Comparison of ENCODE assay signal across 20 cellular contexts in the genomic region with DNA sequence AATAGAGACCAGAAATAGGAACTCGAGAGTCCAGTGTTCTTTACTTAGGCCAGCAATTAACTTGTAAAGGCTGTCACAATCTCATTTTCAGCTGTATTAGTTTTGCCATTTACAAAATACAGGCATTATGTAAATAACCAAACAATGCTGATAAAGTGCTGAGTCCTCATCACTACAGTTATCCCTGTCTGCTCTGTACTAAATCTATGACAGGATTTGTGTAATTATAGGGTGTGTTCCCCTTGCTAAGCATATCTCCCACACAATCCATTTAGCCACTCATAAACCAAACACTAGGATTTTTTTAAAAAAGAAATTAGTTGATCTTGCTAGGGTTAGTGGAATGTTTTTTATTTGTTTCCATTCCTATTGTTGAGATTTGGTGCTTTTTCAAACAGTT. TPM values are rescaled to one million over a fixed set of nuclear protein-coding genes. Genes with fewer than 3 reads are reported as not detected.
DNase-seq lines count a peak whose midpoint lies in the region; ATAC-seq and TF ChIP-seq lines count a peak whose summit lies in the region.
"Had no signal": no experiment of that assay in that cellular context is flagged by ENCODE, and none has a peak within 500 bp of the region (broad histone marks: within the 10 kb centered on the region; RNA-seq: fewer than 3 reads in every experiment).

No MANE protein-coding gene starts in this region.

- POLR2A ChIA-PET in HEK293 (lab: Yijun Ruan, JAX), result no interaction called here

- CTCF ChIA-PET in HEK293 (lab: Yijun Ruan, JAX), result interaction anchor here (0.7 to 2.0 kb wide), 5 partner anchors 11 to 606 kb away, joined by 3 to 7 read pairs (median 3); a partner anchor contains a TSS

- H3K9me3 ChIP-seq in HEK293 (ENCODE audit: control insufficient read depth, insufficient read depth, low read depth, low read length) (no peaks in the 10 kb centered on the region), mucosa of descending colon (peaks cover 3% of the 10 kb centered on the region)
- H3K9me3 ChIP-seq: BE2C had no signal

- ATAC-seq in mucosa of descending colon, result peak; percentile 70
- no peak for ATAC-seq in natural killer cell treated with Interleukin-12 subunit alpha and Interleukin-12 subunit beta and Interleukin-15 and Interleukin-18, amount 100 ng/mL, for 72 hours

- TF ChIP-seq CTCF in HEK293 (tag by site-specific recombination; IDR thresholded peaks at IDR 0.05), result no peak
- no peak for TF ChIP-seq CTCF in mucosa of descending colon (IDR thresholded peaks at IDR 0.05)

- no peak overlapping the region for H3K4me3 ChIP-seq in HEK293 (ENCODE audit: low read depth, low read length)
- no peak overlapping the region for H3K4me3 ChIP-seq in mucosa of descending colon

- H3K4me1 Mint-ChIP-seq in natural killer cell treated with Interleukin-12 subunit alpha and Interleukin-12 subunit beta and Interleukin-15 and Interleukin-18, amount 100 ng/mL, for 72 hours (ENCODE audit: low read depth in 2 of 2), result no peaks in the 10 kb centered on the region
- H3K4me1 Mint-ChIP-seq: CD4-positive, CD25-positive, alpha-beta regulatory T cell; CD8-positive, alpha-beta memory T cell; H9 had no signal

- DNase-seq in DMS153 (lab: John Stamatoyannopoulos, UW) (peak; percentile 84), NCI-H748 (lab: John Stamatoyannopoulos, UW; ENCODE audit: unreplicated experiment) (peak; percentile 98), mucosa of descending colon (no peak), head of caudate nucleus (no peak), OCI-M1 (lab: John Stamatoyannopoulos, UW) (no peak)
- no peak for DNase-seq in stimulated activated CD4-positive, alpha-beta T cell treated with anti-CD3 and anti-CD28 coated beads, Interleukin-4, amount 100 ng/mL, for 4 hours
- DNase-seq in natural killer cell treated with Interleukin-12 subunit alpha and Interleukin-12 subunit beta and Interleukin-15 and Interleukin-18, amount 100 ng/mL, for 72 hours (ENCODE audit: low spot score), result no peak
- DNase-seq: ACHN; BE2C; C1 segment of cervical spinal cord; Caco-2; CD4-positive, CD25-positive, alpha-beta regulatory T cell; CD8-positive, alpha-beta memory T cell; DMS79 treated with DMSO at 0.1 percent for 48 hours; GF-D8; H9 had no signal

- H3K36me3 ChIP-seq in HEK293 (ENCODE audit: control insufficient read depth in 2 of 2, insufficient read depth in 1 of 2, low read length in 2 of 2), result no peaks in the 10 kb centered on the region
- H3K36me3 ChIP-seq in mucosa of descending colon (ENCODE audit: low read depth), result no peaks in the 10 kb centered on the region
- H3K36me3 ChIP-seq: BE2C had no signal

- H3K4me1 ChIP-seq in HEK293 (ENCODE audit: control insufficient read depth, insufficient read depth, low read length) (no peaks in the 10 kb centered on the region), mucosa of descending colon (ENCODE audit: low read depth) (no peaks in the 10 kb centered on the region)
- H3K4me1 ChIP-seq: BE2C, Caco-2 had no signal

- H3K4me3 Mint-ChIP-seq in natural killer cell treated with Interleukin-12 subunit alpha and Interleukin-12 subunit beta and Interleukin-15 and Interleukin-18, amount 100 ng/mL, for 72 hours, result no peak overlapping the region
- H3K4me3 Mint-ChIP-seq: CD4-positive, CD25-positive, alpha-beta regulatory T cell; CD8-positive, alpha-beta memory T cell; H9 had no signal

- intact Hi-C loops in mucosa of descending colon (cut with DNase I, micrococcal nuclease) (no loop called here), head of caudate nucleus (cut with DNase I) (no loop called here)

- no peaks in the 10 kb centered on the region for H3K9me3 Mint-ChIP-seq in natural killer cell treated with Interleukin-12 subunit alpha and Interleukin-12 subunit beta and Interleukin-15 and Interleukin-18, amount 100 ng/mL, for 72 hours

- peaks cover 19 to 21% of the 10 kb centered on the region in 2 donors for H3K27me3 Mint-ChIP-seq in natural killer cell treated with Interleukin-12 subunit alpha and Interleukin-12 subunit beta and Interleukin-15 and Interleukin-18, amount 100 ng/mL, for 72 hours

- H3K27ac Mint-ChIP-seq in natural killer cell treated with Interleukin-12 subunit alpha and Interleukin-12 subunit beta and Interleukin-15 and Interleukin-18, amount 100 ng/mL, for 72 hours, result no peak overlapping the region
- H3K27ac Mint-ChIP-seq: CD4-positive, CD25-positive, alpha-beta regulatory T cell; CD8-positive, alpha-beta memory T cell; H9 had no signal

- no peak overlapping the region for H3K27ac ChIP-seq in HEK293 (ENCODE audit: extremely low read depth, low read depth, low read length)
- H3K27ac ChIP-seq: HL-60 had no signal

- no peaks in the 10 kb centered on the region for H3K36me3 Mint-ChIP-seq in natural killer cell treated with Interleukin-12 subunit alpha and Interleukin-12 subunit beta and Interleukin-15 and Interleukin-18, amount 100 ng/mL, for 72 hours
- H3K36me3 Mint-ChIP-seq: CD4-positive, CD25-positive, alpha-beta regulatory T cell; CD8-positive, alpha-beta memory T cell had no signal

TF ChIP-seq in HEK293, 187 proteins besides CTCF, POLR2A, EP300 and RAD21:
- no peak for TF ChIP-seq ZNF426 (tag by site-specific recombination; IDR thresholded peaks at IDR 0.05)
- TF ChIP-seq SP7 (tag by site-specific recombination; IDR thresholded peaks at IDR 0.05), result peak; percentile 74; the same call in 1 of the 2 replicates

RNA-seq across cellular contexts. Expression of a gene that starts 23.2 kb away (rescaled TPM):
- 1 to 10 TPM in 1 of 3 donors, under 1 TPM in 1, not detected in 1; 0.72 to 1.5 TPM for total RNA-seq in mucosa of descending colon
- total RNA-seq in natural killer cell treated with Interleukin-12 subunit alpha and Interleukin-12 subunit beta and Interleukin-15 and Interleukin-18, amount 100 ng/mL, for 72 hours, result not detected
- total RNA-seq: CD4-positive, CD25-positive, alpha-beta regulatory T cell; CD8-positive, alpha-beta memory T cell; H1; H9; HT1080 had no signal

RNA-seq across cellular contexts. Expression of a gene that starts 26.1 kb away (rescaled TPM):
- 100 to 1,000 TPM; 113 to 349 (median 240) TPM for total RNA-seq in mucosa of descending colon
- not detected for total RNA-seq in natural killer cell treated with Interleukin-12 subunit alpha and Interleukin-12 subunit beta and Interleukin-15 and Interleukin-18, amount 100 ng/mL, for 72 hours
- total RNA-seq: CD4-positive, CD25-positive, alpha-beta regulatory T cell; CD8-positive, alpha-beta memory T cell; H9; HT1080 had no signal

RNA-seq across cellular contexts. Expression of a gene that starts 45.5 kb away (rescaled TPM):
- total RNA-seq in mucosa of descending colon, result 10 to 100 TPM; 17.9 to 62.9 (median 23.9) TPM
- not detected for total RNA-seq in natural killer cell treated with Interleukin-12 subunit alpha and Interleukin-12 subunit beta and Interleukin-15 and Interleukin-18, amount 100 ng/mL, for 72 hours
- total RNA-seq: CD4-positive, CD25-positive, alpha-beta regulatory T cell; CD8-positive, alpha-beta memory T cell; H1; H9; HT1080 had no signal

Comparison
In these comparisons a context has a peak if more than half of its experiments do, and no peak if none do; other contexts are left out.
1. DNase-seq: peak in DMS153 (single experiment) and NCI-H748 (single experiment); none in mucosa of descending colon (0 of 3), stimulated activated CD4-positive, alpha-beta T cell treated with anti-CD3 and anti-CD28 coated beads, Interleukin-4, amount 100 ng/mL, for 4 hours (0 of 2), head of caudate nucleus (0 of 42), OCI-M1 (single experiment) and natural killer cell treated with Interleukin-12 subunit alpha and Interleukin-12 subunit beta and Interleukin-15 and Interleukin-18, amount 100 ng/mL, for 72 hours (single experiment).
2. RNA of a gene that starts 26.1 kb away (total RNA-seq): 113 to 349 TPM in mucosa of descending colon; not detected in natural killer cell treated with Interleukin-12 subunit alpha and Interleukin-12 subunit beta and Interleukin-15 and Interleukin-18, amount 100 ng/mL, for 72 hours; every median in the first group is over 100 times any median in the second.
3. RNA of a gene that starts 45.5 kb away (total RNA-seq): 17.9 to 62.9 TPM in mucosa of descending colon; not detected in natural killer cell treated with Interleukin-12 subunit alpha and Interleukin-12 subunit beta and Interleukin-15 and Interleukin-18, amount 100 ng/mL, for 72 hours; every median in the first group is over 10 times any median in the second.